ENCODE assay signal across 19 cellular contexts in the genomic region with DNA sequence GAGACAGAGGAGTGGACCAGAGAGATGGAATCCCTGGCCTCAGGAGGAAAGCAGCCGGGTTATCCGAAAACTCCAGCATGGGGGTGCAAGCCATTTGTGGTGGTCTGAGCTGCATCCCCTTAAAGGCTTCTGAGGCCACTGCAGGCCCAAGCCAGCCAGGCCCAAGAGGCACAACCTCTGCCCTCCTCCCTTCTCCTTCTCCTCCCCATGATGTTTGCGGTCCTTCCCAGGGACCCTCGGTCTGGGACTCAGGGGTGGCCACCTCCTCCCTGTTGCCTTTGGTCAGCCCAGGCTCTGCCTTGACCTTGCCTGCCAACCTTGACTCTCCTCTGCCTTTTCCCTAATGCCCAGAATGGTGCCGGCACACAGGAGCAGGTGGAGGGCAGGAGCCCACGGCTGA. TPM values are rescaled to one million over a fixed set of nuclear protein-coding genes. Genes with fewer than 3 reads are reported as not detected.
A peak's percentile ranks its signal among the peaks of the same experiment; 100 is the strongest.
DNase-seq lines count a peak whose midpoint lies in the region; ATAC-seq, FAIRE-seq and TF ChIP-seq lines count a peak whose summit lies in the region.
"Had no signal": no experiment of that assay in that cellular context is flagged by ENCODE, and none has a peak within 500 bp of the region (broad histone marks: within the 10 kb centered on the region; RNA-seq: fewer than 3 reads in every experiment).

No MANE protein-coding gene starts in this region.

- no peak overlapping the region for H3K4me3 Mint-ChIP-seq in glutamatergic neuron (ENCODE audit: unreplicated experiment)

- DNase-seq in K562 (ENCODE audit: extremely low read depth in 1 of 4, low spot score in 3 of 4), result no peak
- no peak for DNase-seq in glutamatergic neuron
- DNase-seq in omental fat pad (ENCODE audit: low spot score), result no peak
- DNase-seq in brain microvascular endothelial cell, result no peak
- DNase-seq in effector memory CD4-positive, alpha-beta T cell, result no peak
- DNase-seq: CD8-positive, alpha-beta memory T cell; DMS79 treated with DMSO at 0.1 percent for 48 hours; NCI-H1436 treated with DMSO at 0.1 percent for 48 hours; NCI-H2081; NCI-H510A; NCI-H82; PC-3 had no signal

- CTCF ChIA-PET in HEK293 (lab: Yijun Ruan, JAX) (interaction anchor here (0.7 kb wide), 1 partner anchor 1579 kb away, joined by 3 read pairs; no protein-coding TSS in a partner anchor), K562 (lab: Yijun Ruan, JAX; ENCODE audit: low intra/inter-chr PET ratio) (no interaction called here)

- no peak for TF ChIP-seq POLR2A in K562 (conservative IDR thresholded peaks at IDR 0.05)

- peak overlapping the region in 1 of 2 experiments; percentile 64; a peak in 1 of 4 replicates for H3K9ac ChIP-seq in K562 (ENCODE audit: insufficient read depth in 1 of 2, low read depth in 2 of 2, low read length in 2 of 2)
- H3K9ac ChIP-seq in stomach smooth muscle (ENCODE audit: low read length in 2 of 2), result peak overlapping the region in 1 of 2 donors; percentile 21
- H3K9ac ChIP-seq: BLaER1 treated with 17β-estradiol and CSF1 and Interleukin-3, amounts not matched to agents 10 nM and 100 nM had no signal

- TF ChIP-seq EP300 in K562 (IDR thresholded peaks at IDR 0.05; ENCODE audit: low read length), result no peak

- H3K9me1 ChIP-seq in K562 (ENCODE audit: control insufficient read depth, insufficient read depth, low read length), result no peaks in the 10 kb centered on the region

- intact Hi-C loops in K562 (cut with micrococcal nuclease), result no loop called here

- 95% methylated on average over 6 of the region's 6 CpGs for WGBS in K562 (ENCODE audit: insufficient coverage, low coverage, missing lambda C conversion rate)

- peaks cover 22% of the 10 kb centered on the region; the same call in 1 of the 2 replicates for H4K20me1 ChIP-seq in K562 (replicated peaks; ENCODE audit: control insufficient read depth, insufficient read depth, low read length)

- TF ChIP-seq RAD21 in K562 (CRISPR knock-in tag; conservative IDR thresholded peaks at IDR 0.05 in 1 of 2, IDR thresholded peaks at IDR 0.05 in 1 of 2), result no peak

- ATAC-seq in K562 (no peak), omental fat pad (ENCODE audit: low FRiP score) (no peak), GM21526 (IDR thresholded peaks at IDR 0.05; ENCODE audit: low FRiP score, unreplicated experiment) (no peak)
- ATAC-seq: A549, PC-3 had no signal

- H3K79me2 ChIP-seq in K562 (ENCODE audit: control insufficient read depth, insufficient read depth, low read length), result peaks cover 24% of the 10 kb centered on the region

- H3K4me1 Mint-ChIP-seq in glutamatergic neuron (ENCODE audit: low read depth, unreplicated experiment), result peaks cover 24% of the 10 kb centered on the region

- no peak overlapping the region for H2AFZ ChIP-seq in K562 (ENCODE audit: low read depth, low read length)

- no TSS peak for BruUV-seq in K562 (replicated peaks; lab: Mats Ljungman, UMichigan)

- H3K4me1 ChIP-seq in HEK293 (ENCODE audit: control insufficient read depth, insufficient read depth, low read length) (peaks cover 7% of the 10 kb centered on the region), K562 (replicated peaks in 1 of 2; ENCODE audit: control insufficient read depth in 2 of 2, insufficient read depth in 2 of 2, low read length in 2 of 2) (peaks cover 0 to 29% of the 10 kb centered on the region in 2 experiments; a peak in 3 of 5 replicates), stomach smooth muscle (ENCODE audit: control insufficient read depth, insufficient read depth, low read length) (peaks cover 70% of the 10 kb centered on the region)
- H3K4me1 ChIP-seq in effector memory CD4-positive, alpha-beta T cell (ENCODE audit: control insufficient read depth, insufficient read depth, low read length, poor library complexity, severe bottlenecking), result peaks cover 1% of the 10 kb centered on the region
- H3K4me1 ChIP-seq: HAP-1 had no signal

- H3K9me3 Mint-ChIP-seq in glutamatergic neuron (ENCODE audit: unreplicated experiment), result peaks cover 12% of the 10 kb centered on the region
- H3K9me3 Mint-ChIP-seq: CD8-positive, alpha-beta memory T cell had no signal

- TF ChIP-seq CTCF in HEK293 (tag by site-specific recombination; IDR thresholded peaks at IDR 0.05) (no peak), K562 (IDR thresholded peaks at IDR 0.05 in 2 of 3, conservative IDR thresholded peaks at IDR 0.05 in 1 of 3; ENCODE audit: insufficient read depth in 2 of 3, low read depth in 1 of 3, low read length in 3 of 3) (no peak), glutamatergic neuron (IDR thresholded peaks at IDR 0.05; ENCODE audit: partially characterized antibody, unreplicated experiment) (no peak), omental fat pad (IDR thresholded peaks at IDR 0.05) (no peak), brain microvascular endothelial cell (IDR thresholded peaks at IDR 0.05; ENCODE audit: low read depth, low read length, missing control alignments) (no peak)

- H3K4me3 ChIP-seq in HEK293 (ENCODE audit: low read depth, low read length) (no peak overlapping the region), K562 (no peak overlapping the region), stomach smooth muscle (ENCODE audit: low read length in 2 of 2) (no peak overlapping the region), brain microvascular endothelial cell (ENCODE audit: low read depth, low read length) (no peak overlapping the region)
- no peak overlapping the region for H3K4me3 ChIP-seq in effector memory CD4-positive, alpha-beta T cell (ENCODE audit: insufficient read depth, low read depth, low read length, poor library complexity, severe bottlenecking)
- H3K4me3 ChIP-seq: A549; BLaER1 treated with 17β-estradiol and CSF1 and Interleukin-3, amounts not matched to agents 10 nM and 100 nM; HAP-1 had no signal

- in situ Hi-C loops in K562 (cut with MboI), result no loop called here
- in situ Hi-C loops in brain microvascular endothelial cell (cut with HindIII; ENCODE audit: low pct_ligation_motif_present, low sequenced_read_pairs), result no loop called here

- H3K27me3 Mint-ChIP-seq in glutamatergic neuron (ENCODE audit: unreplicated experiment), result peaks cover 12% of the 10 kb centered on the region

- H3K36me3 ChIP-seq in HEK293 (ENCODE audit: control insufficient read depth in 2 of 2, insufficient read depth in 1 of 2, low read length in 2 of 2), result peaks cover 0 to 8% of the 10 kb centered on the region in 2 experiments; a peak in 1 of 3 replicates
- H3K36me3 ChIP-seq in K562 (ENCODE audit: control insufficient read depth, insufficient read depth, low read length), result no peaks in the 10 kb centered on the region
- H3K36me3 ChIP-seq in stomach smooth muscle (ENCODE audit: control insufficient read depth in 2 of 2, insufficient read depth in 2 of 2, low read length in 2 of 2), result no peaks in the 10 kb centered on the region
- H3K36me3 ChIP-seq in brain microvascular endothelial cell (replicated peaks), result peaks cover 4% of the 10 kb centered on the region
- no peaks in the 10 kb centered on the region for H3K36me3 ChIP-seq in effector memory CD4-positive, alpha-beta T cell (ENCODE audit: control insufficient read depth, insufficient read depth, low read length)

- H3K27ac Mint-ChIP-seq in glutamatergic neuron (ENCODE audit: unreplicated experiment), result peak overlapping the region; percentile 48

- POLR2A ChIA-PET in HEK293 (lab: Yijun Ruan, JAX) (interaction anchor here (0.6 to 1.6 kb wide), 2 partner anchors 13 to 17 kb away, joined by 4 read pairs; no protein-coding TSS in a partner anchor), K562 (lab: Yijun Ruan, JAX) (interaction anchor here (1.2 kb wide), 1 partner anchor 26 kb away, joined by 3 read pairs; no protein-coding TSS in a partner anchor)

- no peak for FAIRE-seq in K562 (lab: Jason Lieb, UNC)
- FAIRE-seq: A549 had no signal

- H3K4me2 ChIP-seq in K562 (ENCODE audit: insufficient read depth, low read length), result no peak overlapping the region
- H3K4me2 ChIP-seq: A549; BLaER1 treated with 17β-estradiol and CSF1 and Interleukin-3, amounts not matched to agents 10 nM and 100 nM had no signal

- no peaks in the 10 kb centered on the region for H3K36me3 Mint-ChIP-seq in glutamatergic neuron (ENCODE audit: unreplicated experiment)
- H3K36me3 Mint-ChIP-seq: CD8-positive, alpha-beta memory T cell had no signal

- H3K9me3 ChIP-seq in HEK293 (ENCODE audit: control insufficient read depth, insufficient read depth, low read depth, low read length), result no peaks in the 10 kb centered on the region
- no peaks in the 10 kb centered on the region for H3K9me3 ChIP-seq in K562 (replicated peaks; ENCODE audit: control insufficient read depth, insufficient read depth, low read depth, low read length)
- H3K9me3 ChIP-seq in stomach smooth muscle (ENCODE audit: control insufficient read depth in 2 of 2, low read length in 2 of 2), result no peaks in the 10 kb centered on the region
- H3K9me3 ChIP-seq in effector memory CD4-positive, alpha-beta T cell (ENCODE audit: control insufficient read depth, low read length), result no peaks in the 10 kb centered on the region
- H3K9me3 ChIP-seq: A549; BLaER1 treated with 17β-estradiol and CSF1 and Interleukin-3, amounts not matched to agents 10 nM and 100 nM; HAP-1 had no signal

- H3K27me3 ChIP-seq in K562 (ENCODE audit: control insufficient read depth in 2 of 2, insufficient read depth in 2 of 2, low read length in 2 of 2) (no peaks in the 10 kb centered on the region), stomach smooth muscle (ENCODE audit: control insufficient read depth in 1 of 2, insufficient read depth in 2 of 2, low read length in 2 of 2) (no peaks in the 10 kb centered on the region), brain microvascular endothelial cell (replicated peaks) (no peaks in the 10 kb centered on the region)
- H3K27me3 ChIP-seq in effector memory CD4-positive, alpha-beta T cell (replicated peaks; ENCODE audit: control insufficient read depth, insufficient read depth, low read length, poor library complexity, severe bottlenecking), result peaks cover 17% of the 10 kb centered on the region

- H3K27ac ChIP-seq in HEK293 (ENCODE audit: extremely low read depth, low read depth, low read length) (no peak overlapping the region), K562 (ENCODE audit: extremely low read depth, low read depth, low read length) (no peak overlapping the region), stomach smooth muscle (ENCODE audit: low read length) (peak overlapping the region; percentile 98), brain microvascular endothelial cell (no peak overlapping the region)
- H3K27ac ChIP-seq in effector memory CD4-positive, alpha-beta T cell (ENCODE audit: insufficient read depth, low read length, poor library complexity, severe bottlenecking), result no peak overlapping the region
- H3K27ac ChIP-seq: A549; BLaER1 treated with 17β-estradiol and CSF1 and Interleukin-3, amounts not matched to agents 10 nM and 100 nM; HL-60 had no signal

RNA-seq across cellular contexts. Expression of gene NCS1, which starts 4.6 kb away (rescaled TPM):
- 6.1 and 14.0 TPM in 2 replicates for total RNA-seq in K562 (2011; cell fraction: chromatin; rRNA removed; ENCODE audit: low replicate concordance)
- 10.3 and 11.0 TPM in 2 replicates for total RNA-seq in K562 (2011; cell fraction: nucleolus; rRNA removed)
- 7.1 and 7.5 TPM in 2 replicates for total RNA-seq in K562 (2011; cell fraction: nucleoplasm; rRNA removed)
- 9.6 and 11.6 TPM in 2 replicates for total RNA-seq in K562 (2014; rRNA removed)
- total RNA-seq in K562 (2014; rRNA removed; fragmentation: Illumina TruSeq; extraction: Trizol), result 7.6 and 8.0 TPM in 2 replicates
- 6.9 and 7.4 TPM in 2 replicates for total RNA-seq in K562 (2015; rRNA removed; fragmentation: Illumina TruSeq; extraction: Trizol)
- 22.8 and 25.0 TPM in 2 replicates for total RNA-seq in K562 (2021)
- polyA plus RNA-seq in K562 (2011; rRNA removed), result 24.0 and 27.0 TPM in 2 replicates
- 25.2 and 37.2 TPM in 2 replicates for polyA plus RNA-seq in K562 (2011; cell fraction: cytosol; rRNA removed)
- 10.2 and 16.2 TPM in 2 replicates for polyA plus RNA-seq in K562 (2011; cell fraction: nucleus; rRNA removed)
- polyA plus RNA-seq in K562 (2012), result 9.2 and 10.6 TPM in 2 replicates
- polyA plus RNA-seq in K562 (2014; fragmentation: Illumina TruSeq; extraction: Trizol), result 10.5 and 19.7 TPM in 2 replicates
- under 1 TPM; 0.28 to 0.66 TPM for polyA plus RNA-seq in K562 (2014; fragmentation: Nextera tagmentation; extraction: Ambion mirVana)
- 11.2 and 13.1 TPM in 2 replicates for polyA plus RNA-seq in K562 (2014; rRNA removed)
- polyA minus RNA-seq in K562 (2011; rRNA and poly(A)+ RNA removed), result 12.8 and 20.5 TPM in 2 replicates
- 14.7 and 17.9 TPM in 2 replicates for polyA minus RNA-seq in K562 (2011; cell fraction: cytosol; rRNA and poly(A)+ RNA removed)
- 3.1 and 3.7 TPM in 2 replicates for polyA minus RNA-seq in K562 (2011; cell fraction: nucleus; rRNA and poly(A)+ RNA removed)
- total RNA-seq in glutamatergic neuron (ENCODE audit: unreplicated experiment), result 312 TPM
- total RNA-seq in omental fat pad, result 10 to 100 TPM in 1 of 4 donors, 1 to 10 TPM in 3; 2.5 to 14.7 (median 4.0) TPM

Comparison
In these comparisons a context has a peak if more than half of its experiments do, and no peak if none do; other contexts are left out.
1. RNA of gene NCS1, which starts 4.6 kb away (total RNA-seq): 312 TPM in glutamatergic neuron (single experiment); 6.1 to 25.0 TPM in K562 and 2.5 to 14.7 TPM in omental fat pad; every median in the first group is over 10 times any median in the second.
2. Of the 44 proteins assayed by ChIP-seq in both K562 and HEK293: peak only in K562: none; only in HEK293: none; in both: PRDM10; in neither: 43.